Comparison of ENCODE assay signal across 21 cellular contexts in the genomic region with DNA sequence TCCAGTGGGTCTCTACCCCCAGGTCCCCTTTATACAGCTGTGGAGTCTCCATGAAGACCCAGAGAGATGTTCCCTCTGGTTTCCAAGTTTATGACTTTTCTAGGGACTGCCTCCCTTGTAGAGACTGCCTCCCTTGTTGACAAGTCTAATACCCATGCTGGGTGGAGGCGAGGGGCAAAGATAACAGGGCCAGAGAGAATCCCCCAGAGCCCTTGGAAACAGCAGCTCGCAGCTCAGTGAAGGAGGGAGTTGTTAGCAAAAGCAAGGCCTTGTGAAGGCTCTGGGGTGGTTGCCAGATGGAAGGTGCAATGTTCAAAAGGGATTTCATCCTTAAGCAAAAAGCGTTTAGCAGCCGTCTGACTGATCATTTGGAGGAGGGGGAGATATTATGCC.
DNase-seq lines count a peak whose midpoint lies in the region; ATAC-seq and TF ChIP-seq lines count a peak whose summit lies in the region.
"Had no signal": no experiment of that assay in that cellular context is flagged by ENCODE, and none has a peak within 500 bp of the region (broad histone marks: within the 10 kb centered on the region; RNA-seq: fewer than 3 reads in every experiment).

No MANE protein-coding gene starts in this region.

- H3K79me2 ChIP-seq in mesendoderm (ENCODE audit: control insufficient read depth, insufficient read depth, low read length): no peaks in the 10 kb centered on the region

- peak overlapping the region; percentile 47 for H2BK120ac ChIP-seq in mesendoderm (ENCODE audit: low read depth, low read length)

- no peak overlapping the region for H3K27ac Mint-ChIP-seq in CD8-positive, alpha-beta memory T cell
- peak overlapping the region; percentile 80 for H3K27ac Mint-ChIP-seq in endodermal cell
- H3K27ac Mint-ChIP-seq: CD4-positive, alpha-beta T cell had no signal

- no peak overlapping the region for H3K4me2 ChIP-seq in mesendoderm (ENCODE audit: low read length)
- H3K4me2 ChIP-seq: BLaER1 had no signal

- H3K36me3 Mint-ChIP-seq in CD8-positive, alpha-beta memory T cell: no peaks in the 10 kb centered on the region
- no peaks in the 10 kb centered on the region for H3K36me3 Mint-ChIP-seq in endodermal cell (ENCODE audit: low read depth)

- H2BK5ac ChIP-seq in mesendoderm (ENCODE audit: low read length): peak overlapping the region; percentile 72

- peaks cover 4 to 32% of the 10 kb centered on the region in 2 donors for H3K27me3 Mint-ChIP-seq in CD8-positive, alpha-beta memory T cell
- H3K27me3 Mint-ChIP-seq in endodermal cell (ENCODE audit: insufficient read depth): no peaks in the 10 kb centered on the region
- H3K27me3 Mint-ChIP-seq: CD4-positive, alpha-beta T cell had no signal

- CTCF ChIA-PET in CD8-positive, alpha-beta memory T cell (lab: Charles Lee): no interaction called here

- peak overlapping the region; percentile 1 for H3K4ac ChIP-seq in mesendoderm (ENCODE audit: low read depth, low read length)

- no peak overlapping the region for H4K5ac ChIP-seq in mesendoderm (ENCODE audit: low read length)

- no peak overlapping the region for H3K4me3 Mint-ChIP-seq in CD8-positive, alpha-beta memory T cell
- H3K4me3 Mint-ChIP-seq in endodermal cell: no peak overlapping the region
- H3K4me3 Mint-ChIP-seq: CD4-positive, alpha-beta T cell had no signal

- no peak overlapping the region for H2BK15ac ChIP-seq in mesendoderm (replicated peaks; ENCODE audit: low read depth)

- peak overlapping the region; percentile 71 for H2AK5ac ChIP-seq in mesendoderm (ENCODE audit: low read length)

- ATAC-seq in GM21786 (IDR thresholded peaks at IDR 0.05; ENCODE audit: unreplicated experiment) (no peak), HG02870 (IDR thresholded peaks at IDR 0.05; ENCODE audit: unreplicated experiment) (no peak)

- H3K9me3 ChIP-seq in CD8-positive, alpha-beta memory T cell (ENCODE audit: low read length): no peaks in the 10 kb centered on the region
- H3K9me3 ChIP-seq in endodermal cell (ENCODE audit: control insufficient read depth, low read length): no peaks in the 10 kb centered on the region
- H3K9me3 ChIP-seq: BLaER1, HAP-1, MG63 had no signal

- peak overlapping the region; percentile 22 for H3K27ac ChIP-seq in CD8-positive, alpha-beta memory T cell (ENCODE audit: low read depth, low read length)
- H3K27ac ChIP-seq in endodermal cell (ENCODE audit: low read depth, low read length) (peak overlapping the region; percentile 61), mesendoderm (ENCODE audit: low read depth, low read length) (peak overlapping the region; percentile 89)
- H3K27ac ChIP-seq: BLaER1, SK-N-MC had no signal

- H3K18ac ChIP-seq in mesendoderm (ENCODE audit: low read length): peak overlapping the region; percentile 81

- H4K8ac ChIP-seq in mesendoderm (ENCODE audit: low read depth, low read length): no peak overlapping the region

- no peaks in the 10 kb centered on the region for H3K9me3 Mint-ChIP-seq in CD8-positive, alpha-beta memory T cell
- H3K9me3 Mint-ChIP-seq in endodermal cell: no peaks in the 10 kb centered on the region

- H3K4me3 ChIP-seq in CD8-positive, alpha-beta memory T cell (ENCODE audit: low read length): no peak overlapping the region
- peak overlapping the region; percentile 3 for H3K4me3 ChIP-seq in endodermal cell (ENCODE audit: low read length)
- H3K4me3 ChIP-seq in mesendoderm (ENCODE audit: low read length): no peak overlapping the region
- H3K4me3 ChIP-seq: BLaER1, HAP-1, MG63, SK-N-MC had no signal

- no peaks in the 10 kb centered on the region for H3K4me1 Mint-ChIP-seq in CD8-positive, alpha-beta memory T cell
- peaks cover 20% of the 10 kb centered on the region for H3K4me1 Mint-ChIP-seq in endodermal cell

- no peaks in the 10 kb centered on the region for H3K27me3 ChIP-seq in CD8-positive, alpha-beta memory T cell (ENCODE audit: insufficient read depth, low read length, poor library complexity, severe bottlenecking)
- H3K27me3 ChIP-seq in endodermal cell (ENCODE audit: control insufficient read depth, insufficient read depth, low read length, poor library complexity, severe bottlenecking) (no peaks in the 10 kb centered on the region), mesendoderm (ENCODE audit: insufficient read depth, low read length, poor library complexity) (no peaks in the 10 kb centered on the region)
- H3K27me3 ChIP-seq: BLaER1, MG63 had no signal

- no peak overlapping the region for H3K9ac ChIP-seq in endodermal cell (ENCODE audit: extremely low read depth, low read length, poor library complexity, severe bottlenecking)
- peak overlapping the region; percentile 14 for H3K9ac ChIP-seq in mesendoderm (ENCODE audit: low read length)
- H3K9ac ChIP-seq: BLaER1 had no signal

- no peak for DNase-seq in CD8-positive, alpha-beta memory T cell
- DNase-seq in NCI-H524 (lab: John Stamatoyannopoulos, UW) (peak; percentile 88 to 93), endodermal cell (no peak), mesendoderm (peak; percentile 89), NCI-H345 treated with DMSO at 0.1 percent for 48 hours (lab: John Stamatoyannopoulos, UW; ENCODE audit: unreplicated experiment) (no peak)
- DNase-seq in effector CD8-positive, alpha-beta T cell (lab: John Stamatoyannopoulos, UW): no peak
- DNase-seq: CD4-positive, alpha-beta T cell; DMS 273 treated with DMSO at 0.1 percent for 48 hours; DMS79 treated with DMSO at 0.1 percent for 48 hours; GOT3; KG1; MG63; NCI-H1105 treated with DMSO at 0.1 percent for 48 hours; NCI-H146; NCI-H2029; SIG-M5 had no signal

- TF ChIP-seq CTCF in endodermal cell (conservative IDR thresholded peaks at IDR 0.05): no peak

- WGBS in endodermal cell (ENCODE audit: insufficient coverage in 1 of 2, insufficient read length in 1 of 2), 2 experiments: 58 to 60% methylated on average over 4 of the region's 4 CpGs
- WGBS in mesendoderm (ENCODE audit: extremely low coverage, insufficient coverage, low lambda C conversion rate): no CpG with 5 or more reads among the region's 4 CpGs

- peak overlapping the region; percentile 70 for H3K23ac ChIP-seq in mesendoderm (ENCODE audit: low read length)

- POLR2A ChIA-PET in CD8-positive, alpha-beta memory T cell (lab: Charles Lee): no interaction called here

- no peaks in the 10 kb centered on the region for H3K36me3 ChIP-seq in CD8-positive, alpha-beta memory T cell (ENCODE audit: insufficient read depth, low read length)
- H3K36me3 ChIP-seq in endodermal cell (ENCODE audit: control insufficient read depth, insufficient read depth, low read length) (no peaks in the 10 kb centered on the region), mesendoderm (ENCODE audit: control insufficient read depth, insufficient read depth, low read length) (no peaks in the 10 kb centered on the region)
- H3K36me3 ChIP-seq: BLaER1, HAP-1, MG63 had no signal

- H3K56ac ChIP-seq in mesendoderm (ENCODE audit: low read length): peak overlapping the region; percentile 66

- no peaks in the 10 kb centered on the region for H3K4me1 ChIP-seq in CD8-positive, alpha-beta memory T cell (ENCODE audit: insufficient read depth, low read length)
- H3K4me1 ChIP-seq in endodermal cell (ENCODE audit: control insufficient read depth, insufficient read depth, low read length) (peaks cover 9% of the 10 kb centered on the region), mesendoderm (ENCODE audit: control insufficient read depth, low read depth, low read length) (peaks cover 7% of the 10 kb centered on the region)
- H3K4me1 ChIP-seq: BLaER1, HAP-1 had no signal

- H3K79me1 ChIP-seq in mesendoderm (ENCODE audit: low read length): no peaks in the 10 kb centered on the region

Comparison
In these comparisons a context has a peak if more than half of its experiments do, and no peak if none do; other contexts are left out.
1. DNase-seq: peak in NCI-H524 (2 of 2) and mesendoderm (single experiment); none in CD8-positive, alpha-beta memory T cell (0 of 5), endodermal cell (single experiment), NCI-H345 treated with DMSO at 0.1 percent for 48 hours (single experiment) and effector CD8-positive, alpha-beta T cell (single experiment).
2. H3K27ac ChIP-seq: peak in every context shown above with its lines; median percentile 89 in mesendoderm; 61 in endodermal cell; 22 in CD8-positive, alpha-beta memory T cell.